In genomic region chr1:83118472-83118871, GRCh38 we compare ENCODE assay signal across 7 cellular contexts.
"Had no signal": no experiment of that assay in that cellular context is flagged by ENCODE, and none has a peak within 500 bp of the region (broad histone marks: within the 10 kb centered on the region; RNA-seq: fewer than 3 reads in every experiment).

No MANE protein-coding gene starts in this region.

- H3K4me1 Mint-ChIP-seq: IgD-negative memory B cell had no signal

- H3K27ac Mint-ChIP-seq: IgD-negative memory B cell had no signal

- DNase-seq: IMR-90, KBM-7 had no signal

- H3K9me3 Mint-ChIP-seq: IgD-negative memory B cell had no signal

- H3K4me3 Mint-ChIP-seq: IgD-negative memory B cell had no signal

- H3K27me3 Mint-ChIP-seq: IgD-negative memory B cell had no signal

- FAIRE-seq: HepG2, HTR-8/SVneo, K562 had no signal

- H3K4me3 ChIP-seq: K562 had no signal

- H3K27ac ChIP-seq: HL-60 had no signal

- ATAC-seq: HepG2, K562 had no signal
